1 cellular context compared by ENCODE assay signal in the genomic region with DNA sequence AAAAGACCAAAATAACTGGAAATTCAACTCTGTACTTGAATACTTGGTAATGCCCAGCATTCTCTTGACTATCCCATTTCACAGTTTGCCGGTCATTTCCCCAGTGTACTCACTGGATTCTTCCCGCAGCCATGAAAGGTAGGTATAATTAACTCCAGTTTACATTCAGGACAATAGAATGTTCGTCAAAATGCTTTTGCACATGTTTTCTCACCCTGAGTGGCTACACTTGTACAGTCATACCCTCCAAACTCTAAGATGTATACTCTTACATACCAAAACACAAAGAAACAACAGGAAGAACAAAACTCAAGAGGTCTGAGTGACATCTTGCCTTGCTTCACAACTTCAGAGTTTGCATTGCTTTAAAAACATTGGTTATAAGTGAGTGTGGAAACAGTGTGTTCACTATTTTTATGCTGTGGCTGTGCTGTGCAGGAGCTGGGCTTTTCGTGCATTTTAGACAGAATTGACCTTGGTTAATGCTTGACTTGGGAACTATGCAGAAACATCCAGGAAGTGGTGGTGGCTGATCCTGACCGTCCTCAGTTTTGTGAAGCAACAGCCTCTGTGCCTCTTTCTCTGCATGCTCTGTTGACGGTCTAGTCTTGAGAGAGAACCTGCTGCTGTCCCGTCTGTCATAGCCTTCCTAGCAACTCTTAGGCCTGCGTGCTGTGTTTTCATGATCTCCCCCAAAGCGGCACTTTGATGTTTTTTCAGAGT.
TF ChIP-seq lines count a peak whose summit lies in the region.

No MANE protein-coding gene starts in this region.

TF ChIP-seq in A549, 52 proteins besides CTCF, POLR2A, EP300 and RAD21:
- TF ChIP-seq FOSB (CRISPR knock-in tag; IDR thresholded peaks at IDR 0.05) (no peak), KDM5A (IDR thresholded peaks at IDR 0.05) (no peak), ZSCAN20 (CRISPR knock-in tag; IDR thresholded peaks at IDR 0.05) (no peak), EHF (CRISPR knock-in tag; IDR thresholded peaks at IDR 0.05) (no peak), RCOR1 (IDR thresholded peaks at IDR 0.05; ENCODE audit: low read depth, low read length) (no peak), RNF2 (IDR thresholded peaks at IDR 0.05; ENCODE audit: borderline replicate concordance, low read depth) (no peak), ZC3H11A (IDR thresholded peaks at IDR 0.05) (no peak), HOXA7 (CRISPR knock-in tag; IDR thresholded peaks at IDR 0.05) (no peak), RARB (CRISPR knock-in tag; IDR thresholded peaks at IDR 0.05) (no peak)
- TF ChIP-seq, protein P1, sequence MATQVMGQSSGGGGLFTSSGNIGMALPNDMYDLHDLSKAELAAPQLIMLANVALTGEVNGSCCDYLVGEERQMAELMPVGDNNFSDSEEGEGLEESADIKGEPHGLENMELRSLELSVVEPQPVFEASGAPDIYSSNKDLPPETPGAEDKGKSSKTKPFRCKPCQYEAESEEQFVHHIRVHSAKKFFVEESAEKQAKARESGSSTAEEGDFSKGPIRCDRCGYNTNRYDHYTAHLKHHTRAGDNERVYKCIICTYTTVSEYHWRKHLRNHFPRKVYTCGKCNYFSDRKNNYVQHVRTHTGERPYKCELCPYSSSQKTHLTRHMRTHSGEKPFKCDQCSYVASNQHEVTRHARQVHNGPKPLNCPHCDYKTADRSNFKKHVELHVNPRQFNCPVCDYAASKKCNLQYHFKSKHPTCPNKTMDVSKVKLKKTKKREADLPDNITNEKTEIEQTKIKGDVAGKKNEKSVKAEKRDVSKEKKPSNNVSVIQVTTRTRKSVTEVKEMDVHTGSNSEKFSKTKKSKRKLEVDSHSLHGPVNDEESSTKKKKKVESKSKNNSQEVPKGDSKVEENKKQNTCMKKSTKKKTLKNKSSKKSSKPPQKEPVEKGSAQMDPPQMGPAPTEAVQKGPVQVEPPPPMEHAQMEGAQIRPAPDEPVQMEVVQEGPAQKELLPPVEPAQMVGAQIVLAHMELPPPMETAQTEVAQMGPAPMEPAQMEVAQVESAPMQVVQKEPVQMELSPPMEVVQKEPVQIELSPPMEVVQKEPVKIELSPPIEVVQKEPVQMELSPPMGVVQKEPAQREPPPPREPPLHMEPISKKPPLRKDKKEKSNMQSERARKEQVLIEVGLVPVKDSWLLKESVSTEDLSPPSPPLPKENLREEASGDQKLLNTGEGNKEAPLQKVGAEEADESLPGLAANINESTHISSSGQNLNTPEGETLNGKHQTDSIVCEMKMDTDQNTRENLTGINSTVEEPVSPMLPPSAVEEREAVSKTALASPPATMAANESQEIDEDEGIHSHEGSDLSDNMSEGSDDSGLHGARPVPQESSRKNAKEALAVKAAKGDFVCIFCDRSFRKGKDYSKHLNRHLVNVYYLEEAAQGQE (IDR thresholded peaks at IDR 0.05): no peak
- TF ChIP-seq, protein P2, sequence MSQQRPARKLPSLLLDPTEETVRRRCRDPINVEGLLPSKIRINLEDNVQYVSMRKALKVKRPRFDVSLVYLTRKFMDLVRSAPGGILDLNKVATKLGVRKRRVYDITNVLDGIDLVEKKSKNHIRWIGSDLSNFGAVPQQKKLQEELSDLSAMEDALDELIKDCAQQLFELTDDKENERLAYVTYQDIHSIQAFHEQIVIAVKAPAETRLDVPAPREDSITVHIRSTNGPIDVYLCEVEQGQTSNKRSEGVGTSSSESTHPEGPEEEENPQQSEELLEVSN (IDR thresholded peaks at IDR 0.05; ENCODE audit: borderline replicate concordance, low read depth): no peak
